In genomic region chr18:12858961-12859360, GRCh38 we compare ENCODE assay signal across 27 cellular contexts. TPM values are rescaled to one million over a fixed set of nuclear protein-coding genes. Genes with fewer than 3 reads are reported as not detected.
DNase-seq lines count a peak whose midpoint lies in the region; ATAC-seq and TF ChIP-seq lines count a peak whose summit lies in the region.
"Had no signal": no experiment of that assay in that cellular context is flagged by ENCODE, and none has a peak within 500 bp of the region (broad histone marks: within the 10 kb centered on the region; RNA-seq: fewer than 3 reads in every experiment).

No MANE protein-coding gene starts in this region.

- H3K27ac Mint-ChIP-seq in activated CD4-positive, alpha-beta T cell treated with anti-CD3 and anti-CD28 coated beads for 36 hours: peak overlapping the region; percentile 73
- peak overlapping the region; percentile 87; the same call in 1 of the 2 replicates for H3K27ac Mint-ChIP-seq in WTC11
- H3K27ac Mint-ChIP-seq: activated B cell treated with CpG ODN at 0.5 μM for 24 hours; stimulated activated naive B cell treated with anti-CD40 and anti-IgM and Interleukin-4, amounts not matched to agents 10 μg/mL and 1 μg/mL and 100 μg/mL, for 72 hours had no signal

- in situ Hi-C loops in HAP-1 (cut with MboI; ENCODE audit: low sequenced_read_pairs): no loop called here

- H3K27ac ChIP-seq in effector memory CD4-positive, alpha-beta T cell (ENCODE audit: insufficient read depth, low read length, poor library complexity, severe bottlenecking): no peak overlapping the region
- H3K27ac ChIP-seq: brain microvascular endothelial cell, ovary, RWPE1, SJSA1, suprapubic skin, upper lobe of left lung had no signal

- H3K9me3 Mint-ChIP-seq in activated CD4-positive, alpha-beta T cell treated with anti-CD3 and anti-CD28 coated beads for 36 hours (ENCODE audit: low read depth): no peaks in the 10 kb centered on the region
- H3K9me3 Mint-ChIP-seq in WTC11: no peaks in the 10 kb centered on the region
- H3K9me3 Mint-ChIP-seq: activated B cell treated with CpG ODN at 0.5 μM for 24 hours; stimulated activated naive B cell treated with anti-CD40 and anti-IgM and Interleukin-4, amounts not matched to agents 10 μg/mL and 1 μg/mL and 100 μg/mL, for 72 hours had no signal

- H3K4me1 ChIP-seq in effector memory CD4-positive, alpha-beta T cell (ENCODE audit: control insufficient read depth, insufficient read depth, low read length, poor library complexity, severe bottlenecking): peaks cover 5% of the 10 kb centered on the region
- peaks cover 16% of the 10 kb centered on the region for H3K4me1 ChIP-seq in HAP-1

- H3K27me3 ChIP-seq in effector memory CD4-positive, alpha-beta T cell (replicated peaks; ENCODE audit: control insufficient read depth, insufficient read depth, low read length, poor library complexity, severe bottlenecking): no peaks in the 10 kb centered on the region
- no peaks in the 10 kb centered on the region for H3K27me3 ChIP-seq in HAP-1 (ENCODE audit: low read depth)
- H3K27me3 ChIP-seq: brain microvascular endothelial cell, ovary, SJSA1, suprapubic skin, upper lobe of left lung had no signal

- H3K36me3 ChIP-seq in effector memory CD4-positive, alpha-beta T cell (ENCODE audit: control insufficient read depth, insufficient read depth, low read length): peaks cover 5% of the 10 kb centered on the region
- H3K36me3 ChIP-seq in HAP-1 (replicated peaks): no peaks in the 10 kb centered on the region
- H3K36me3 ChIP-seq: brain microvascular endothelial cell, ovary had no signal

- DNase-seq in activated CD4-positive, alpha-beta T cell treated with anti-CD3 and anti-CD28 coated beads for 36 hours: no peak
- no peak for DNase-seq in activated CD4-positive, alpha-beta T cell treated with anti-CD3 and anti-CD28 coated beads, Interleukin-2, amount 50 U/mL, for 4 hours
- DNase-seq in GM12865 (ENCODE audit: low read depth): peak; percentile 62
- no peak for DNase-seq in WTC11 (ENCODE audit: low spot score)
- peak; percentile 28 for DNase-seq in fibroblast of the aortic adventitia (ENCODE audit: low read depth)
- DNase-seq in effector memory CD4-positive, alpha-beta T cell: no peak
- DNase-seq in HAP-1 (ENCODE audit: low spot score in 2 of 2): no peak
- DNase-seq: 8988T; activated B cell treated with CpG ODN at 0.5 μM for 24 hours; activated CD8-positive, alpha-beta memory T cell treated with anti-CD3 and anti-CD28 coated beads for 24 hours; activated naive CD4-positive, alpha-beta T cell; activated T-cell treated with anti-CD3 and anti-CD28 coated beads, Interleukin-2, amount 50 U/mL, for 1 hour; amygdala; brain microvascular endothelial cell; cerebellar nuclear complex; hippocampal formation; left cardiac atrium; NCI-H146; NCI-H82; ovary; stimulated activated CD4-positive, alpha-beta T cell treated with anti-CD3 and anti-CD28 coated beads, Interleukin-15, amount 100 ng/mL, for 24 hours; stimulated activated naive B cell treated with anti-CD40 and anti-IgM and Interleukin-4, amounts not matched to agents 10 μg/mL and 1 μg/mL and 100 μg/mL, for 72 hours; upper lobe of left lung had no signal

- H3K4me3 ChIP-seq in GM12865 (ENCODE audit: low read depth, low read length): no peak overlapping the region
- no peak overlapping the region for H3K4me3 ChIP-seq in fibroblast of the aortic adventitia (ENCODE audit: low read depth, low read length)
- no peak overlapping the region for H3K4me3 ChIP-seq in effector memory CD4-positive, alpha-beta T cell (ENCODE audit: insufficient read depth, low read depth, low read length, poor library complexity, severe bottlenecking)
- H3K4me3 ChIP-seq in HAP-1: no peak overlapping the region
- H3K4me3 ChIP-seq: ovary, SJSA1, suprapubic skin, upper lobe of left lung had no signal

- H3K4me1 Mint-ChIP-seq in activated CD4-positive, alpha-beta T cell treated with anti-CD3 and anti-CD28 coated beads for 36 hours: peaks cover 67% of the 10 kb centered on the region
- peaks cover 33% of the 10 kb centered on the region for H3K4me1 Mint-ChIP-seq in WTC11

- no peak for ATAC-seq in activated CD4-positive, alpha-beta T cell treated with anti-CD3 and anti-CD28 coated beads for 36 hours
- ATAC-seq in WTC11: no peak
- ATAC-seq in HG03196 (IDR thresholded peaks at IDR 0.05; ENCODE audit: unreplicated experiment): no peak
- ATAC-seq: left cardiac atrium; stimulated activated naive B cell treated with anti-CD40 and anti-IgM and Interleukin-4, amounts not matched to agents 10 μg/mL and 1 μg/mL and 100 μg/mL, for 72 hours had no signal

- TF ChIP-seq CTCF in GM12865 (IDR thresholded peaks at IDR 0.05; ENCODE audit: insufficient read depth, low read depth, low read length, missing control alignments): no peak
- no peak for TF ChIP-seq CTCF in WTC11 (IDR thresholded peaks at IDR 0.05)
- TF ChIP-seq CTCF in fibroblast of the aortic adventitia (IDR thresholded peaks at IDR 0.05; ENCODE audit: insufficient read depth, low read length): no peak

- H3K9me3 ChIP-seq in effector memory CD4-positive, alpha-beta T cell (ENCODE audit: control insufficient read depth, low read length): no peaks in the 10 kb centered on the region
- H3K9me3 ChIP-seq in HAP-1: no peaks in the 10 kb centered on the region
- H3K9me3 ChIP-seq: ovary, SJSA1, suprapubic skin, upper lobe of left lung had no signal

- no peak overlapping the region for H3K4me3 Mint-ChIP-seq in activated CD4-positive, alpha-beta T cell treated with anti-CD3 and anti-CD28 coated beads for 36 hours
- H3K4me3 Mint-ChIP-seq in WTC11: no peak overlapping the region
- H3K4me3 Mint-ChIP-seq: activated B cell treated with CpG ODN at 0.5 μM for 24 hours; stimulated activated naive B cell treated with anti-CD40 and anti-IgM and Interleukin-4, amounts not matched to agents 10 μg/mL and 1 μg/mL and 100 μg/mL, for 72 hours had no signal

- CTCF ChIA-PET in activated CD4-positive, alpha-beta T cell treated with anti-CD3 and anti-CD28 coated beads for 36 hours (lab: Charles Lee): interaction anchor here (1.0 kb wide), 1 partner anchor 15 kb away, joined by 4 read pairs; no protein-coding TSS in a partner anchor
- CTCF ChIA-PET in WTC11 (lab: Charles Lee): no interaction called here

- peaks cover 31% of the 10 kb centered on the region for H3K36me3 Mint-ChIP-seq in activated CD4-positive, alpha-beta T cell treated with anti-CD3 and anti-CD28 coated beads for 36 hours (ENCODE audit: low read depth)
- H3K36me3 Mint-ChIP-seq in WTC11: peaks cover 12% of the 10 kb centered on the region; the same call in 1 of the 2 replicates

- POLR2A ChIA-PET in activated CD4-positive, alpha-beta T cell treated with anti-CD3 and anti-CD28 coated beads for 36 hours (lab: Charles Lee): no interaction called here
- POLR2A ChIA-PET in WTC11 (lab: Charles Lee): no interaction called here

- intact Hi-C loops in activated CD4-positive, alpha-beta T cell treated with anti-CD3 and anti-CD28 coated beads for 36 hours (cut with DNase I, micrococcal nuclease): loop anchor here in 1 of 2 experiments (2.0 kb wide), 1 partner anchor 24 kb away; no protein-coding TSS in a partner anchor

- H3K27me3 Mint-ChIP-seq in activated CD4-positive, alpha-beta T cell treated with anti-CD3 and anti-CD28 coated beads for 36 hours: no peaks in the 10 kb centered on the region
- H3K27me3 Mint-ChIP-seq in WTC11 (ENCODE audit: low read depth): no peaks in the 10 kb centered on the region
- H3K27me3 Mint-ChIP-seq: activated B cell treated with CpG ODN at 0.5 μM for 24 hours; stimulated activated naive B cell treated with anti-CD40 and anti-IgM and Interleukin-4, amounts not matched to agents 10 μg/mL and 1 μg/mL and 100 μg/mL, for 72 hours had no signal

TF ChIP-seq in WTC11, 78 proteins besides CTCF, POLR2A, EP300 and RAD21 (continues in another document):
- TF ChIP-seq CBFB (CRISPR knock-in tag; IDR thresholded peaks at IDR 0.05; ENCODE audit: low read depth) (no peak), ZNF219 (CRISPR knock-in tag; IDR thresholded peaks at IDR 0.05; ENCODE audit: borderline replicate concordance) (no peak), ZNF232 (CRISPR knock-in tag; IDR thresholded peaks at IDR 0.05) (no peak)
- TF ChIP-seq, protein P1, sequence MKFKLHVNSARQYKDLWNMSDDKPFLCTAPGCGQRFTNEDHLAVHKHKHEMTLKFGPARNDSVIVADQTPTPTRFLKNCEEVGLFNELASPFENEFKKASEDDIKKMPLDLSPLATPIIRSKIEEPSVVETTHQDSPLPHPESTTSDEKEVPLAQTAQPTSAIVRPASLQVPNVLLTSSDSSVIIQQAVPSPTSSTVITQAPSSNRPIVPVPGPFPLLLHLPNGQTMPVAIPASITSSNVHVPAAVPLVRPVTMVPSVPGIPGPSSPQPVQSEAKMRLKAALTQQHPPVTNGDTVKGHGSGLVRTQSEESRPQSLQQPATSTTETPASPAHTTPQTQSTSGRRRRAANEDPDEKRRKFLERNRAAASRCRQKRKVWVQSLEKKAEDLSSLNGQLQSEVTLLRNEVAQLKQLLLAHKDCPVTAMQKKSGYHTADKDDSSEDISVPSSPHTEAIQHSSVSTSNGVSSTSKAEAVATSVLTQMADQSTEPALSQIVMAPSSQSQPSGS (CRISPR knock-in tag; IDR thresholded peaks at IDR 0.05; ENCODE audit: borderline replicate concordance, low read depth): no peak
- TF ChIP-seq, protein P2, sequence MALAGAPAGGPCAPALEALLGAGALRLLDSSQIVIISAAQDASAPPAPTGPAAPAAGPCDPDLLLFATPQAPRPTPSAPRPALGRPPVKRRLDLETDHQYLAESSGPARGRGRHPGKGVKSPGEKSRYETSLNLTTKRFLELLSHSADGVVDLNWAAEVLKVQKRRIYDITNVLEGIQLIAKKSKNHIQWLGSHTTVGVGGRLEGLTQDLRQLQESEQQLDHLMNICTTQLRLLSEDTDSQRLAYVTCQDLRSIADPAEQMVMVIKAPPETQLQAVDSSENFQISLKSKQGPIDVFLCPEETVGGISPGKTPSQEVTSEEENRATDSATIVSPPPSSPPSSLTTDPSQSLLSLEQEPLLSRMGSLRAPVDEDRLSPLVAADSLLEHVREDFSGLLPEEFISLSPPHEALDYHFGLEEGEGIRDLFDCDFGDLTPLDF (CRISPR knock-in tag; IDR thresholded peaks at IDR 0.05): no peak

RNA-seq across cellular contexts. Expression of gene PTPN2, which starts 25.1 kb away (rescaled TPM):
- 10 to 100 TPM; 60.6 to 72.9 TPM for total RNA-seq in activated CD4-positive, alpha-beta T cell treated with anti-CD3 and anti-CD28 coated beads for 36 hours
- total RNA-seq in WTC11 (2021) (37.7 to 45.3 TPM (median 43.3 TPM) in 3 replicates), fibroblast of the aortic adventitia (ENCODE audit: low replicate concordance) (29.4 and 41.5 TPM in 2 replicates)

Comparison
In these comparisons a context has a peak if more than half of its experiments do, and no peak if none do; other contexts are left out.
1. DNase-seq: peak in GM12865 (single experiment) and fibroblast of the aortic adventitia (single experiment); none in activated CD4-positive, alpha-beta T cell treated with anti-CD3 and anti-CD28 coated beads for 36 hours (single experiment), activated CD4-positive, alpha-beta T cell treated with anti-CD3 and anti-CD28 coated beads, Interleukin-2, amount 50 U/mL, for 4 hours (0 of 2), WTC11 (single experiment), effector memory CD4-positive, alpha-beta T cell (0 of 3) and HAP-1 (0 of 2).